ENCODE assay signal across 28 cellular contexts in genomic region chr4:78347527-78347926, GRCh38.
"Had no signal": no experiment of that assay in that cellular context is flagged by ENCODE, and none has a peak within 500 bp of the region (broad histone marks: within the 10 kb centered on the region; RNA-seq: fewer than 3 reads in every experiment).

No MANE protein-coding gene starts in this region.

- H3K27me3 ChIP-seq: colonic mucosa, dorsolateral prefrontal cortex, esophagus muscularis mucosa, esophagus squamous epithelium, foreskin keratinocyte, gastrocnemius medialis, gastroesophageal sphincter, heart left ventricle, heart right ventricle, hepatocyte had no signal

- H2AFZ ChIP-seq: hepatocyte had no signal

- H3K4me1 ChIP-seq: colonic mucosa, esophagus muscularis mucosa, esophagus squamous epithelium, foreskin keratinocyte, gastrocnemius medialis, gastroesophageal sphincter, heart left ventricle, heart right ventricle had no signal

- H3K4me2 ChIP-seq: hepatocyte had no signal

- H3K9me3 ChIP-seq: colonic mucosa, esophagus muscularis mucosa, esophagus squamous epithelium, gastrocnemius medialis, gastroesophageal sphincter, heart left ventricle, heart right ventricle had no signal

- FAIRE-seq: colon, endometrium, endothelial cell of umbilical vein, frontal cortex had no signal

- H3K79me2 ChIP-seq: hepatocyte had no signal

- H3K4me3 ChIP-seq: colonic mucosa, coronary artery, dorsolateral prefrontal cortex, esophagus muscularis mucosa, esophagus squamous epithelium, gastrocnemius medialis, gastroesophageal sphincter, heart left ventricle, heart right ventricle, hepatocyte had no signal

- DNase-seq: colonic mucosa; cortex of kidney; dermis blood vessel endothelial cell; dorsolateral prefrontal cortex; effector CD4-positive, alpha-beta T cell; effector CD8-positive, alpha-beta T cell; effector memory CD4-positive, alpha-beta T cell; effector memory CD8-positive, alpha-beta T cell; endodermal cell; erythroblast; esophagus squamous epithelium; foreskin fibroblast; foreskin keratinocyte; foreskin melanocyte; gastrocnemius medialis; glutamatergic neuron; head of caudate nucleus; heart left ventricle; heart right ventricle had no signal

- H3K27ac ChIP-seq: colonic mucosa, coronary artery, dorsolateral prefrontal cortex, epithelial cell of prostate, esophagus muscularis mucosa, esophagus squamous epithelium, foreskin keratinocyte, gastrocnemius medialis, gastroesophageal sphincter, heart left ventricle, heart right ventricle, hepatocyte had no signal

- H3K36me3 ChIP-seq: colonic mucosa, esophagus muscularis mucosa, esophagus squamous epithelium, gastrocnemius medialis, gastroesophageal sphincter, heart left ventricle, heart right ventricle had no signal
